23 cellular contexts compared by ENCODE assay signal in the genomic region with DNA sequence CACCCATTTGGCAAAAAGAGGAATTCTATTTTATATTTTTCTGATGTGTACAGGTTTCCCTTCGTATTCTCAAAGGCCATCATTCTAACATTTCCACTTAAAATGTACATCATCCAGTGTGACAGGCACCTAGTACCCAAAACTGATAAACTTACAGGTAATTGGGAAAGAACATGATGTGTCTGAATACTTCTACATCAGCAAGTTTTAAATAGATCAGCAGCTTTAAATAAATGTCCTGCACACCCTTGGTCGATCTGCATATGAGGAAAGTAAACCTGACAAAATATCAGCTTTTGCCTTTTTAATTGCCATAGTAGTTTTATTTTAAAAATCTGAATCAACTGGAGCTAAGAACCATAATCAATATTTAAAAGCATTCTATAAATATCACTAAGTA. TPM values are rescaled to one million over a fixed set of nuclear protein-coding genes. Genes with fewer than 3 reads are reported as not detected.
"Had no signal": no experiment of that assay in that cellular context is flagged by ENCODE, and none has a peak within 500 bp of the region (broad histone marks: within the 10 kb centered on the region; RNA-seq: fewer than 3 reads in every experiment).

No MANE protein-coding gene starts in this region.

- H3K27me3 ChIP-seq: MG63, SJCRH30 had no signal

- H3K4me2 ChIP-seq: KMS-11, SK-N-SH had no signal

- H3K4me1 ChIP-seq: SJCRH30 had no signal

- DNase-seq: activated CD4-positive, alpha-beta T cell treated with anti-CD3 and anti-CD28 coated beads for 4 hours; activated CD8-positive, alpha-beta memory T cell treated with anti-CD3 and anti-CD28 coated beads, Interleukin-2, amount 50 U/mL, for 4 hours; activated CD8-positive, alpha-beta T cell treated with anti-CD3 and anti-CD28 coated beads for 36 hours; activated gamma-delta T cell treated with Interleukin-2 at 50 U/mL for 16 hours; activated naive CD4-positive, alpha-beta T cell treated with anti-CD3 and anti-CD28 coated beads, Interleukin-2, amount 50 U/mL, for 16 hours; activated T-cell treated with anti-CD3 and anti-CD28 coated beads, Interleukin-2, amount 50 U/mL, for 72 hours; aorta; MG63; MV-4-11; NCI-H1092 treated with DMSO at 0.1 percent for 48 hours; NCI-H1417 treated with DMSO at 0.1 percent for 48 hours; NCI-H2029 treated with DMSO at 0.1 percent for 48 hours; NCI-H345; NCI-H510A; NCI-H526 treated with DMSO at 0.1 percent for 48 hours; SJCRH30; SK-N-SH; T-helper 1 cell had no signal

- H3K9me2 ChIP-seq: SK-N-SH had no signal

- H3K27ac ChIP-seq: KMS-11, SJCRH30 had no signal

- H3K4me3 ChIP-seq: MG63, SJCRH30 had no signal

- H3K36me3 ChIP-seq: MG63, SJCRH30 had no signal

- H3K9me3 ChIP-seq: MG63, SJCRH30, SK-N-SH had no signal

- FAIRE-seq: bronchial epithelial cell had no signal

- H3K9ac ChIP-seq: KMS-11, SK-N-SH had no signal

- ATAC-seq: activated CD4-positive, CD25-positive, alpha-beta regulatory T cell treated with anti-CD3 and anti-CD28 coated beads, Interleukin-2, amount 50 U/mL, for 24 hours; activated CD8-positive, alpha-beta T cell treated with anti-CD3 and anti-CD28 coated beads for 36 hours; activated T-cell treated with anti-CD3 and anti-CD28 coated beads, Interleukin-2, amount 50 U/mL, for 72 hours had no signal

RNA-seq across cellular contexts. Expression of a gene that starts 33.4 kb away (rescaled TPM):
- total RNA-seq: activated CD8-positive, alpha-beta T cell treated with anti-CD3 and anti-CD28 coated beads for 36 hours; activated T-helper 2 cell treated with anti-CD3 and anti-CD28 coated beads, Interferon-gamma antibody, Interleukin-2, Interleukin-4, amounts not matched to agents 10 μg/mL and 5 μg/mL and 100 μg/mL, durations not matched to agents 14 hours and 24 hours and 36 hours; T-helper 2 cell treated with Interferon-gamma antibody and Interleukin-4, amounts not matched to agents 100 ng/mL and 5 ng/mL, for 36 hours had no signal
